ENCODE assay signal across 3 cellular contexts in the genomic region with DNA sequence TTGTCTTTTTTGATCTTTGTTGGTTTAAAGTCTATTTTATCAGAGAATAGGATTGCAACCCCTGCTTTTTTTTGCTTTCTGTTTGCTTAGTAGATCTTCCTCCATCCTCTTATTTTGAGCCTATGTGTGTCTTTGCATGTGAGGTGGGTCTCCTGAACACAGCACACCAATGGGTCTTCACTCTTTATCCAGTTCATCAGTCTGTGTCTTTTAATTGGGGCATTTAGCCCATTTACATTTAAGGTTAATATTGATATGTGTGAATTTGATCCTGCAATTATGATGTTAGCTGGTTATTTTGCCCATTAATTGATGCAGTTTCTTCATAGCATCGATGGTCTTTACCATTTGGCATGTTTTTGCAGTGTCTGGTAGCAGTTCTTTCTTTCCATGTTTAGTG. TPM values are rescaled to one million over a fixed set of nuclear protein-coding genes. Genes with fewer than 3 reads are reported as not detected.
"Had no signal": no experiment of that assay in that cellular context is flagged by ENCODE, and none has a peak within 500 bp of the region (broad histone marks: within the 10 kb centered on the region; RNA-seq: fewer than 3 reads in every experiment).

No MANE protein-coding gene starts in this region.

RNA-seq across cellular contexts. Expression of a gene that starts 11.9 kb away (rescaled TPM):
- total RNA-seq: IMR-90 had no signal
- polyA plus RNA-seq: IMR-90 had no signal

RNA-seq across cellular contexts. Expression of a gene that starts 43.3 kb away (rescaled TPM):
- total RNA-seq: HT-29, IMR-90 had no signal
- polyA plus RNA-seq: IgD-negative memory B cell, IMR-90 had no signal
